ENCODE assay signal across 17 cellular contexts in genomic region chr21:38243732-38244406, GRCh38. TPM values are rescaled to one million over a fixed set of nuclear protein-coding genes. Genes with fewer than 3 reads are reported as not detected.
DNase-seq lines count a peak whose midpoint lies in the region; ATAC-seq and TF ChIP-seq lines count a peak whose summit lies in the region.
"Had no signal": no experiment of that assay in that cellular context is flagged by ENCODE, and none has a peak within 500 bp of the region (broad histone marks: within the 10 kb centered on the region; RNA-seq: fewer than 3 reads in every experiment).

No MANE protein-coding gene starts in this region.

- H3K9me3 Mint-ChIP-seq in activated T-cell treated with anti-CD3 and anti-CD28 coated beads, Interleukin-2, amount 50 U/mL, for 72 hours = peaks cover 0 to 4% of the 10 kb centered on the region in 2 donors
- H3K9me3 Mint-ChIP-seq in stimulated activated effector memory CD8-positive, alpha-beta T cell treated with anti-CD3 and anti-CD28 coated beads, Interleukin-12 subunit alpha, Interleukin-12 subunit beta, amount 100 ng/mL, for 72 hours = peaks cover 6% of the 10 kb centered on the region

- H3K4me1 ChIP-seq in ascending aorta = peaks cover 19 to 21% of the 10 kb centered on the region in 2 donors
- peaks cover 67% of the 10 kb centered on the region for H3K4me1 ChIP-seq in skeletal muscle satellite cell (ENCODE audit: control insufficient read depth, insufficient read depth, low read length)

- peak; percentile 51 to 68 for ATAC-seq in activated T-cell treated with anti-CD3 and anti-CD28 coated beads, Interleukin-2, amount 50 U/mL, for 72 hours (replicated peaks in 1 of 2)
- ATAC-seq in stimulated activated effector memory CD8-positive, alpha-beta T cell treated with anti-CD3 and anti-CD28 coated beads, Interleukin-12 subunit alpha, Interleukin-12 subunit beta, amount 100 ng/mL, for 72 hours = no peak
- no peak for ATAC-seq in GM19395 (IDR thresholded peaks at IDR 0.05; ENCODE audit: unreplicated experiment)
- ATAC-seq: HepG2, Panc1, sciatic nerve had no signal

- peak overlapping the region; percentile 59 for H3K27ac Mint-ChIP-seq in activated T-cell treated with anti-CD3 and anti-CD28 coated beads, Interleukin-2, amount 50 U/mL, for 72 hours
- no peak overlapping the region for H3K27ac Mint-ChIP-seq in stimulated activated effector memory CD8-positive, alpha-beta T cell treated with anti-CD3 and anti-CD28 coated beads, Interleukin-12 subunit alpha, Interleukin-12 subunit beta, amount 100 ng/mL, for 72 hours

- TF ChIP-seq CTCF in ascending aorta (IDR thresholded peaks at IDR 0.05) = no peak

- no peak overlapping the region for H3K4me3 ChIP-seq in Jurkat, Clone E6-1 (ENCODE audit: low read length)
- H3K4me3 ChIP-seq in ascending aorta = no peak overlapping the region
- H3K4me3 ChIP-seq in skeletal muscle satellite cell (ENCODE audit: low read length) = no peak overlapping the region
- H3K4me3 ChIP-seq: upper lobe of left lung had no signal

- H3K27me3 Mint-ChIP-seq in activated T-cell treated with anti-CD3 and anti-CD28 coated beads, Interleukin-2, amount 50 U/mL, for 72 hours (ENCODE audit: low read depth) = peaks cover 22% of the 10 kb centered on the region

- H3K9me3 ChIP-seq in ascending aorta = no peaks in the 10 kb centered on the region
- no peaks in the 10 kb centered on the region for H3K9me3 ChIP-seq in skeletal muscle satellite cell (replicated peaks; ENCODE audit: low read length)
- H3K9me3 ChIP-seq: upper lobe of left lung had no signal

- H3K36me3 Mint-ChIP-seq in activated T-cell treated with anti-CD3 and anti-CD28 coated beads, Interleukin-2, amount 50 U/mL, for 72 hours (ENCODE audit: insufficient read depth in 2 of 2) = no peaks in the 10 kb centered on the region
- no peaks in the 10 kb centered on the region for H3K36me3 Mint-ChIP-seq in stimulated activated effector memory CD8-positive, alpha-beta T cell treated with anti-CD3 and anti-CD28 coated beads, Interleukin-12 subunit alpha, Interleukin-12 subunit beta, amount 100 ng/mL, for 72 hours

- H3K27me3 ChIP-seq in ascending aorta (no peaks in the 10 kb centered on the region), skeletal muscle satellite cell (ENCODE audit: control insufficient read depth, insufficient read depth, low read length) (no peaks in the 10 kb centered on the region)
- H3K27me3 ChIP-seq: upper lobe of left lung had no signal

- peak overlapping the region; percentile 73 to 77 for H3K4me3 Mint-ChIP-seq in activated T-cell treated with anti-CD3 and anti-CD28 coated beads, Interleukin-2, amount 50 U/mL, for 72 hours
- no peak overlapping the region for H3K4me3 Mint-ChIP-seq in stimulated activated effector memory CD8-positive, alpha-beta T cell treated with anti-CD3 and anti-CD28 coated beads, Interleukin-12 subunit alpha, Interleukin-12 subunit beta, amount 100 ng/mL, for 72 hours

- H3K4me2 ChIP-seq in skeletal muscle satellite cell (ENCODE audit: low read length) = no peak overlapping the region

- intact Hi-C loops in ascending aorta (cut with DNase I) = no loop called here

- no peaks in the 10 kb centered on the region for H3K36me3 ChIP-seq in ascending aorta
- no peaks in the 10 kb centered on the region for H3K36me3 ChIP-seq in skeletal muscle satellite cell (ENCODE audit: insufficient read depth, low read length)
- H3K36me3 ChIP-seq: upper lobe of left lung had no signal

- H3K4me1 Mint-ChIP-seq in activated T-cell treated with anti-CD3 and anti-CD28 coated beads, Interleukin-2, amount 50 U/mL, for 72 hours (ENCODE audit: low read depth) = peaks cover 49% of the 10 kb centered on the region
- H3K4me1 Mint-ChIP-seq in stimulated activated effector memory CD8-positive, alpha-beta T cell treated with anti-CD3 and anti-CD28 coated beads, Interleukin-12 subunit alpha, Interleukin-12 subunit beta, amount 100 ng/mL, for 72 hours = peaks cover 16% of the 10 kb centered on the region

- H3K27ac ChIP-seq in ascending aorta = peak overlapping the region; percentile 70 to 87

- peak overlapping the region; percentile 74 for H3K9ac ChIP-seq in skeletal muscle satellite cell (ENCODE audit: low read depth, low read length)

- peak in 1 of 2 donors; percentile 31 for DNase-seq in activated T-cell treated with anti-CD3 and anti-CD28 coated beads, Interleukin-2, amount 50 U/mL, for 72 hours
- DNase-seq in activated T-cell treated with anti-CD3 and anti-CD28 coated beads, Interleukin-2, amount 50 U/mL, for 48 hours = no peak
- DNase-seq in Jurkat, Clone E6-1 (ENCODE audit: low read depth, low spot score) = peak; percentile 36
- no peak for DNase-seq in ascending aorta (ENCODE audit: low spot score in 2 of 2)
- DNase-seq in stimulated activated effector memory CD8-positive, alpha-beta T cell treated with anti-CD3 and anti-CD28 coated beads, Interleukin-12 subunit alpha, Interleukin-12 subunit beta, amount 100 ng/mL, for 72 hours (ENCODE audit: low spot score in 2 of 2) = no peak
- no peak for DNase-seq in UCSD-AML1 (lab: John Stamatoyannopoulos, UW; ENCODE audit: unreplicated experiment)
- DNase-seq: aorta, cortex of kidney, EL, erythroblast, HCEC 1CT, upper lobe of left lung had no signal

RNA-seq across cellular contexts. Expression of gene KCNJ15, which starts 12.9 kb away (rescaled TPM):
- total RNA-seq in activated T-cell treated with anti-CD3 and anti-CD28 coated beads, Interleukin-2, amount 50 U/mL, for 72 hours = under 1 TPM in 1 of 2 donors, not detected in 1; 0.07 TPM
- not detected for polyA plus RNA-seq in Jurkat, Clone E6-1 (2012; ENCODE audit: insufficient read depth, insufficient read length)
- total RNA-seq in ascending aorta = 17.5 TPM
- total RNA-seq in skeletal muscle satellite cell (2012; rRNA removed) = 20.0 and 24.5 TPM in 2 replicates
- total RNA-seq: HepG2 had no signal
- polyA plus RNA-seq: HepG2 had no signal

Comparison
In these comparisons a context has a peak if more than half of its experiments do, and no peak if none do; other contexts are left out.
1. ATAC-seq: peak in activated T-cell treated with anti-CD3 and anti-CD28 coated beads, Interleukin-2, amount 50 U/mL, for 72 hours (2 of 2); none in stimulated activated effector memory CD8-positive, alpha-beta T cell treated with anti-CD3 and anti-CD28 coated beads, Interleukin-12 subunit alpha, Interleukin-12 subunit beta, amount 100 ng/mL, for 72 hours (single experiment) and GM19395 (single experiment).
2. RNA of gene KCNJ15, which starts 12.9 kb away (total RNA-seq): 17.5 TPM in ascending aorta (single experiment); 0.07 TPM in activated T-cell treated with anti-CD3 and anti-CD28 coated beads, Interleukin-2, amount 50 U/mL, for 72 hours; every median in the first group is over 10 times any median in the second.